1 cellular context compared by ENCODE assay signal in genomic region chr5:137932800-137933199, GRCh38.
TF ChIP-seq lines count a peak whose summit lies in the region.

No MANE protein-coding gene starts in this region.

TF ChIP-seq in GM12878, 131 proteins besides CTCF, POLR2A, EP300 and RAD21:
- TF ChIP-seq, protein P1, sequence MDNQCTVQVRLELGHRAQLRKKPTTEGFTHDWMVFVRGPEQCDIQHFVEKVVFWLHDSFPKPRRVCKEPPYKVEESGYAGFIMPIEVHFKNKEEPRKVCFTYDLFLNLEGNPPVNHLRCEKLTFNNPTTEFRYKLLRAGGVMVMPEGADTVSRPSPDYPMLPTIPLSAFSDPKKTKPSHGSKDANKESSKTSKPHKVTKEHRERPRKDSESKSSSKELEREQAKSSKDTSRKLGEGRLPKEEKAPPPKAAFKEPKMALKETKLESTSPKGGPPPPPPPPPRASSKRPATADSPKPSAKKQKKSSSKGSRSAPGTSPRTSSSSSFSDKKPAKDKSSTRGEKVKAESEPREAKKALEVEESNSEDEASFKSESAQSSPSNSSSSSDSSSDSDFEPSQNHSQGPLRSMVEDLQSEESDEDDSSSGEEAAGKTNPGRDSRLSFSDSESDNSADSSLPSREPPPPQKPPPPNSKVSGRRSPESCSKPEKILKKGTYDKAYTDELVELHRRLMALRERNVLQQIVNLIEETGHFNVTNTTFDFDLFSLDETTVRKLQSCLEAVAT (IDR thresholded peaks at IDR 0.05) = no peak
- TF ChIP-seq SREBF2 (IDR thresholded peaks at IDR 0.05; ENCODE audit: low read length) = no peak
- TF ChIP-seq HDAC2 (IDR thresholded peaks at IDR 0.05) = no peak
- TF ChIP-seq RFX5 (IDR thresholded peaks at IDR 0.05; ENCODE audit: low read depth, low read length) = no peak
- no peak for TF ChIP-seq CEBPB (IDR thresholded peaks at IDR 0.05; ENCODE audit: borderline replicate concordance in 1 of 2, low read depth in 2 of 2, low read length in 2 of 2)
- TF ChIP-seq RELB (IDR thresholded peaks at IDR 0.05; ENCODE audit: low read depth) = no peak
- no peak for TF ChIP-seq E2F4 (IDR thresholded peaks at IDR 0.05; ENCODE audit: low read depth, low read length)
- no peak for TF ChIP-seq PML (IDR thresholded peaks at IDR 0.05; ENCODE audit: low read length)
- no peak for TF ChIP-seq STAT3 (IDR thresholded peaks at IDR 0.05; ENCODE audit: low read depth, low read length)
